In genomic region chr11:95254139-95254704, GRCh38 we compare ENCODE assay signal across 8 cellular contexts. TPM values are rescaled to one million over a fixed set of nuclear protein-coding genes. Genes with fewer than 3 reads are reported as not detected.
DNase-seq lines count a peak whose midpoint lies in the region; ATAC-seq lines count a peak whose summit lies in the region.

No MANE protein-coding gene starts in this region.

- peak; percentile 71 to 95 (median 87) for DNase-seq in CD4-positive, CD25-positive, alpha-beta regulatory T cell
- DNase-seq in HK-2 (ENCODE audit: unreplicated experiment), result peak; percentile 56
- DNase-seq in NOMO-1 treated with dmso at 0.1 percent for 144 hours (lab: John Stamatoyannopoulos, UW; ENCODE audit: unreplicated experiment), result peak; percentile 90
- peak; percentile 56 for DNase-seq in activated T-cell treated with anti-CD3 and anti-CD28 coated beads for 1 hour (ENCODE audit: low read depth)
- peak; percentile 60 for DNase-seq in epithelial cell of prostate (ENCODE audit: low read depth, low spot score)
- DNase-seq in mucosa of gallbladder (ENCODE audit: low spot score), result peak; percentile 89
- peak; percentile 47 for DNase-seq in stimulated activated CD8-positive, alpha-beta memory T cell treated with anti-CD3 and anti-CD28 coated beads, Interleukin-4, amount 100 ng/mL, for 24 hours (ENCODE audit: low read depth)

- peak; percentile 98 to 99 for ATAC-seq in CD4-positive, CD25-positive, alpha-beta regulatory T cell (ENCODE audit: low read depth in 2 of 2)
- ATAC-seq in GM19463 (IDR thresholded peaks at IDR 0.05; ENCODE audit: unreplicated experiment), result peak; percentile 96

- no peaks in the 10 kb centered on the region for H3K27me3 ChIP-seq in CD4-positive, CD25-positive, alpha-beta regulatory T cell (ENCODE audit: control insufficient read depth, insufficient read depth, low read length)

- no peaks in the 10 kb centered on the region for H3K36me3 Mint-ChIP-seq in CD4-positive, CD25-positive, alpha-beta regulatory T cell

- H3K27me3 Mint-ChIP-seq in CD4-positive, CD25-positive, alpha-beta regulatory T cell, result no peaks in the 10 kb centered on the region

- peak overlapping the region; percentile 71 to 89 (median 86) for H3K4me3 Mint-ChIP-seq in CD4-positive, CD25-positive, alpha-beta regulatory T cell

- no peaks in the 10 kb centered on the region for H3K9me3 Mint-ChIP-seq in CD4-positive, CD25-positive, alpha-beta regulatory T cell

- H3K36me3 ChIP-seq in CD4-positive, CD25-positive, alpha-beta regulatory T cell (ENCODE audit: control insufficient read depth, insufficient read depth, low read length), result no peaks in the 10 kb centered on the region

- H3K4me3 ChIP-seq in CD4-positive, CD25-positive, alpha-beta regulatory T cell (ENCODE audit: low read depth, low read length), result peak overlapping the region; percentile 93

- peaks cover 21 to 55% (median 46%) of the 10 kb centered on the region in 4 donors for H3K4me1 Mint-ChIP-seq in CD4-positive, CD25-positive, alpha-beta regulatory T cell

- H3K9me3 ChIP-seq in CD4-positive, CD25-positive, alpha-beta regulatory T cell (ENCODE audit: control insufficient read depth in 2 of 2, low read length in 2 of 2), result no peaks in the 10 kb centered on the region

- H3K27ac Mint-ChIP-seq in CD4-positive, CD25-positive, alpha-beta regulatory T cell, result peak overlapping the region; percentile 83 to 97 (median 93)

- peak overlapping the region; percentile 75 for H3K27ac ChIP-seq in CD4-positive, CD25-positive, alpha-beta regulatory T cell (ENCODE audit: insufficient read depth, low read length, poor library complexity, severe bottlenecking)
- no peak overlapping the region for H3K27ac ChIP-seq in epithelial cell of prostate

- peaks cover 37% of the 10 kb centered on the region for H3K4me1 ChIP-seq in CD4-positive, CD25-positive, alpha-beta regulatory T cell (ENCODE audit: control insufficient read depth, insufficient read depth, low read length, poor library complexity, severe bottlenecking)

RNA-seq across cellular contexts. Expression of gene SESN3, which starts 23.2 kb away (rescaled TPM):
- 73.3 TPM for total RNA-seq in CD4-positive, CD25-positive, alpha-beta regulatory T cell
- 1 to 10 TPM; 4.2 to 8.7 (median 6.5) TPM for polyA plus RNA-seq in CD4-positive, CD25-positive, alpha-beta regulatory T cell
- total RNA-seq in mucosa of gallbladder, result 46.9 TPM
